16 cellular contexts compared by ENCODE assay signal in the genomic region with DNA sequence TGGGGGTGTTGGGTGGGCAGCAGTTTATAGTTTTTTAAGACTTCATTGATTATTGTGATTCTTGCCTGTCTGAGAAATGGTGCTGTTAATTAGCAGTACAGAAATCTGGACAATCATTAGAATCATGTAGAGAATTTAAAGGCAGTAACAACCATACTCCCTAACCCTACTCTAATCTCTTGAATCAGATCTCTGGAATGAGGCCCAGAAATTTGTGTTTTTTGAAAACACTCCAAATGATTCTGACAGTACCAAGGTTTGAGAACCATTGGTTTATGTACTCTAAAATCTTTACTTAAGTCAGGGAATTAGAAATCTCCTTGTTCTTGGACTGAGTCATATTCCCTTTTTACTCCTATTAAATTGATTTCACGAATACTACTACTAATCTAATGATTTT. TPM values are rescaled to one million over a fixed set of nuclear protein-coding genes. Genes with fewer than 3 reads are reported as not detected.
DNase-seq lines count a peak whose midpoint lies in the region; ATAC-seq and TF ChIP-seq lines count a peak whose summit lies in the region.
"Had no signal": no experiment of that assay in that cellular context is flagged by ENCODE, and none has a peak within 500 bp of the region (broad histone marks: within the 10 kb centered on the region; RNA-seq: fewer than 3 reads in every experiment).

No MANE protein-coding gene starts in this region.

- H3K9me3 ChIP-seq in left ventricle myocardium inferior (replicated peaks) (no peaks in the 10 kb centered on the region), right atrium auricular region (no peaks in the 10 kb centered on the region), thyroid gland (no peaks in the 10 kb centered on the region)
- H3K9me3 ChIP-seq: BE2C, colonic mucosa, psoas muscle, SJCRH30 had no signal

- H3K27ac Mint-ChIP-seq in WTC11, result peak overlapping the region; percentile 82; the same call in 1 of the 2 replicates

- POLR2A ChIA-PET in WTC11 (lab: Charles Lee), result interaction anchor here (0.7 kb wide), 1 partner anchor 24 kb away, joined by 4 read pairs; no protein-coding TSS in a partner anchor

- CTCF ChIA-PET in WTC11 (lab: Charles Lee), result no interaction called here

- H3K4me3 ChIP-seq in left ventricle myocardium inferior (no peak overlapping the region), right atrium auricular region (no peak overlapping the region), thyroid gland (replicated peaks in 1 of 3) (no peak overlapping the region)
- H3K4me3 ChIP-seq: colonic mucosa, heart left ventricle, psoas muscle, SJCRH30 had no signal

- intact Hi-C loops in left ventricle myocardium inferior (cut with micrococcal nuclease), result no loop called here
- intact Hi-C loops in thyroid gland (cut with DNase I), result no loop called here

- H3K36me3 Mint-ChIP-seq in WTC11, result peaks cover 11% of the 10 kb centered on the region

- WGBS in thyroid gland, 2 donors, result 13 to 34% methylated on average over 1 of the region's 1 CpG

- no peak for DNase-seq in left ventricle myocardium inferior
- DNase-seq in right atrium auricular region (ENCODE audit: low spot score), result no peak
- DNase-seq in WTC11 (ENCODE audit: low spot score), result no peak
- DNase-seq in glomerular visceral epithelial cell (ENCODE audit: extremely low spot score), result peak; percentile 29
- DNase-seq in thyroid gland, result no peak
- DNase-seq: activated CD4-positive, CD25-positive, alpha-beta regulatory T cell; BE2C; colonic mucosa; heart left ventricle; NCI-H446 treated with DMSO at 0.1 percent for 48 hours; psoas muscle; SJCRH30 had no signal

- TF ChIP-seq CTCF in left ventricle myocardium inferior (IDR thresholded peaks at IDR 0.05; ENCODE audit: borderline replicate concordance), result no peak
- no peak for TF ChIP-seq CTCF in right atrium auricular region (IDR thresholded peaks at IDR 0.05)
- no peak for TF ChIP-seq CTCF in WTC11 (IDR thresholded peaks at IDR 0.05)
- no peak for TF ChIP-seq CTCF in thyroid gland (IDR thresholded peaks at IDR 0.05)

- H3K27me3 Mint-ChIP-seq in WTC11 (ENCODE audit: low read depth), result no peaks in the 10 kb centered on the region

- H3K4me1 ChIP-seq in left ventricle myocardium inferior (peaks cover 32% of the 10 kb centered on the region), right atrium auricular region (peaks cover 0 to 6% of the 10 kb centered on the region in 2 donors), thyroid gland (peaks cover 10 to 16% of the 10 kb centered on the region in 2 donors)
- H3K4me1 ChIP-seq: BE2C, colonic mucosa, SJCRH30 had no signal

- no peak for ATAC-seq in WTC11
- ATAC-seq in GM18519 (IDR thresholded peaks at IDR 0.05; ENCODE audit: low FRiP score, unreplicated experiment), result no peak
- no peak for ATAC-seq in GM21717 (IDR thresholded peaks at IDR 0.05; ENCODE audit: unreplicated experiment)
- ATAC-seq in GM18517 (IDR thresholded peaks at IDR 0.05; ENCODE audit: unreplicated experiment), result no peak
- ATAC-seq: HCT116, psoas muscle had no signal

- H3K36me3 ChIP-seq in left ventricle myocardium inferior (no peaks in the 10 kb centered on the region), right atrium auricular region (no peaks in the 10 kb centered on the region), thyroid gland (no peaks in the 10 kb centered on the region)
- H3K36me3 ChIP-seq: BE2C, colonic mucosa, heart left ventricle, SJCRH30 had no signal

- H3K27me3 ChIP-seq in left ventricle myocardium inferior (ENCODE audit: low read depth), result no peaks in the 10 kb centered on the region
- H3K27me3 ChIP-seq in right atrium auricular region, result no peaks in the 10 kb centered on the region
- H3K27me3 ChIP-seq in thyroid gland, result no peaks in the 10 kb centered on the region
- H3K27me3 ChIP-seq: BE2C, colonic mucosa, heart left ventricle, SJCRH30 had no signal

- TF ChIP-seq POLR2A in thyroid gland (IDR thresholded peaks at IDR 0.05), result no peak

- H3K9me3 Mint-ChIP-seq in WTC11, result peaks cover 17% of the 10 kb centered on the region

- H3K4me1 Mint-ChIP-seq in WTC11, result peaks cover 33% of the 10 kb centered on the region

- H3K27ac ChIP-seq in left ventricle myocardium inferior (replicated peaks), result peak overlapping the region; percentile 22
- no peak overlapping the region for H3K27ac ChIP-seq in right atrium auricular region
- H3K27ac ChIP-seq in thyroid gland, result peak overlapping the region in 2 of 3 donors; percentile 19 to 47
- H3K27ac ChIP-seq: colonic mucosa, heart left ventricle, psoas muscle, SJCRH30 had no signal

- no peak overlapping the region for H3K4me3 Mint-ChIP-seq in WTC11

TF ChIP-seq in WTC11, 78 proteins besides CTCF, POLR2A, EP300 and RAD21 (continues in another document):
- TF ChIP-seq NFYB (CRISPR knock-in tag; conservative IDR thresholded peaks at IDR 0.05; ENCODE audit: low read depth) (no peak), MYBL2 (CRISPR knock-in tag; IDR thresholded peaks at IDR 0.05) (no peak), ATF1 (CRISPR knock-in tag; IDR thresholded peaks at IDR 0.05) (no peak), FOXK1 (CRISPR knock-in tag; IDR thresholded peaks at IDR 0.05) (no peak), NR1H2 (CRISPR knock-in tag; IDR thresholded peaks at IDR 0.05) (no peak), JUN (CRISPR knock-in tag; IDR thresholded peaks at IDR 0.05) (no peak)
- TF ChIP-seq, protein P1, sequence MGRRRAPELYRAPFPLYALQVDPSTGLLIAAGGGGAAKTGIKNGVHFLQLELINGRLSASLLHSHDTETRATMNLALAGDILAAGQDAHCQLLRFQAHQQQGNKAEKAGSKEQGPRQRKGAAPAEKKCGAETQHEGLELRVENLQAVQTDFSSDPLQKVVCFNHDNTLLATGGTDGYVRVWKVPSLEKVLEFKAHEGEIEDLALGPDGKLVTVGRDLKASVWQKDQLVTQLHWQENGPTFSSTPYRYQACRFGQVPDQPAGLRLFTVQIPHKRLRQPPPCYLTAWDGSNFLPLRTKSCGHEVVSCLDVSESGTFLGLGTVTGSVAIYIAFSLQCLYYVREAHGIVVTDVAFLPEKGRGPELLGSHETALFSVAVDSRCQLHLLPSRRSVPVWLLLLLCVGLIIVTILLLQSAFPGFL (CRISPR knock-in tag; IDR thresholded peaks at IDR 0.05; ENCODE audit: borderline replicate concordance), result no peak
- TF ChIP-seq, protein P2, sequence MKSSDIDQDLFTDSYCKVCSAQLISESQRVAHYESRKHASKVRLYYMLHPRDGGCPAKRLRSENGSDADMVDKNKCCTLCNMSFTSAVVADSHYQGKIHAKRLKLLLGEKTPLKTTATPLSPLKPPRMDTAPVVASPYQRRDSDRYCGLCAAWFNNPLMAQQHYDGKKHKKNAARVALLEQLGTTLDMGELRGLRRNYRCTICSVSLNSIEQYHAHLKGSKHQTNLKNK (CRISPR knock-in tag; IDR thresholded peaks at IDR 0.05), result no peak
- TF ChIP-seq, protein P3, sequence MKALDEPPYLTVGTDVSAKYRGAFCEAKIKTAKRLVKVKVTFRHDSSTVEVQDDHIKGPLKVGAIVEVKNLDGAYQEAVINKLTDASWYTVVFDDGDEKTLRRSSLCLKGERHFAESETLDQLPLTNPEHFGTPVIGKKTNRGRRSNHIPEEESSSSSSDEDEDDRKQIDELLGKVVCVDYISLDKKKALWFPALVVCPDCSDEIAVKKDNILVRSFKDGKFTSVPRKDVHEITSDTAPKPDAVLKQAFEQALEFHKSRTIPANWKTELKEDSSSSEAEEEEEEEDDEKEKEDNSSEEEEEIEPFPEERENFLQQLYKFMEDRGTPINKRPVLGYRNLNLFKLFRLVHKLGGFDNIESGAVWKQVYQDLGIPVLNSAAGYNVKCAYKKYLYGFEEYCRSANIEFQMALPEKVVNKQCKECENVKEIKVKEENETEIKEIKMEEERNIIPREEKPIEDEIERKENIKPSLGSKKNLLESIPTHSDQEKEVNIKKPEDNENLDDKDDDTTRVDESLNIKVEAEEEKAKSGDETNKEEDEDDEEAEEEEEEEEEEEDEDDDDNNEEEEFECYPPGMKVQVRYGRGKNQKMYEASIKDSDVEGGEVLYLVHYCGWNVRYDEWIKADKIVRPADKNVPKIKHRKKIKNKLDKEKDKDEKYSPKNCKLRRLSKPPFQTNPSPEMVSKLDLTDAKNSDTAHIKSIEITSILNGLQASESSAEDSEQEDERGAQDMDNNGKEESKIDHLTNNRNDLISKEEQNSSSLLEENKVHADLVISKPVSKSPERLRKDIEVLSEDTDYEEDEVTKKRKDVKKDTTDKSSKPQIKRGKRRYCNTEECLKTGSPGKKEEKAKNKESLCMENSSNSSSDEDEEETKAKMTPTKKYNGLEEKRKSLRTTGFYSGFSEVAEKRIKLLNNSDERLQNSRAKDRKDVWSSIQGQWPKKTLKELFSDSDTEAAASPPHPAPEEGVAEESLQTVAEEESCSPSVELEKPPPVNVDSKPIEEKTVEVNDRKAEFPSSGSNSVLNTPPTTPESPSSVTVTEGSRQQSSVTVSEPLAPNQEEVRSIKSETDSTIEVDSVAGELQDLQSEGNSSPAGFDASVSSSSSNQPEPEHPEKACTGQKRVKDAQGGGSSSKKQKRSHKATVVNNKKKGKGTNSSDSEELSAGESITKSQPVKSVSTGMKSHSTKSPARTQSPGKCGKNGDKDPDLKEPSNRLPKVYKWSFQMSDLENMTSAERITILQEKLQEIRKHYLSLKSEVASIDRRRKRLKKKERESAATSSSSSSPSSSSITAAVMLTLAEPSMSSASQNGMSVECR (CRISPR knock-in tag; IDR thresholded peaks at IDR 0.05; ENCODE audit: borderline replicate concordance), result no peak
- TF ChIP-seq, protein P4, sequence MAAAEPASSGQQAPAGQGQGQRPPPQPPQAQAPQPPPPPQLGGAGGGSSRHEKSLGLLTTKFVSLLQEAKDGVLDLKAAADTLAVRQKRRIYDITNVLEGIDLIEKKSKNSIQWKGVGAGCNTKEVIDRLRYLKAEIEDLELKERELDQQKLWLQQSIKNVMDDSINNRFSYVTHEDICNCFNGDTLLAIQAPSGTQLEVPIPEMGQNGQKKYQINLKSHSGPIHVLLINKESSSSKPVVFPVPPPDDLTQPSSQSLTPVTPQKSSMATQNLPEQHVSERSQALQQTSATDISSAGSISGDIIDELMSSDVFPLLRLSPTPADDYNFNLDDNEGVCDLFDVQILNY (CRISPR knock-in tag; IDR thresholded peaks at IDR 0.05), result no peak
- TF ChIP-seq, protein P5, sequence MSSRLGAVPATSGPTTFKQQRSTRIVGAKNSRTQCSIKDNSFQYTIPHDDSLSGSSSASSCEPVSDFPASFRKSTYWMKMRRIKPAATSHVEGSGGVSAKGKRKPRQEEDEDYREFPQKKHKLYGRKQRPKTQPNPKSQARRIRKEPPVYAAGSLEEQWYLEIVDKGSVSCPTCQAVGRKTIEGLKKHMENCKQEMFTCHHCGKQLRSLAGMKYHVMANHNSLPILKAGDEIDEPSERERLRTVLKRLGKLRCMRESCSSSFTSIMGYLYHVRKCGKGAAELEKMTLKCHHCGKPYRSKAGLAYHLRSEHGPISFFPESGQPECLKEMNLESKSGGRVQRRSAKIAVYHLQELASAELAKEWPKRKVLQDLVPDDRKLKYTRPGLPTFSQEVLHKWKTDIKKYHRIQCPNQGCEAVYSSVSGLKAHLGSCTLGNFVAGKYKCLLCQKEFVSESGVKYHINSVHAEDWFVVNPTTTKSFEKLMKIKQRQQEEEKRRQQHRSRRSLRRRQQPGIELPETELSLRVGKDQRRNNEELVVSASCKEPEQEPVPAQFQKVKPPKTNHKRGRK (CRISPR knock-in tag; IDR thresholded peaks at IDR 0.05; ENCODE audit: borderline replicate concordance), result no peak

RNA-seq across cellular contexts. Expression of a gene that starts 24.0 kb away (rescaled TPM):
- 28.0 TPM for total RNA-seq in left ventricle myocardium inferior
- total RNA-seq in right atrium auricular region, result 10 to 100 TPM; 13.9 to 17.8 TPM
- total RNA-seq in WTC11 (2021), result 79.1 to 81.8 TPM (median 79.6 TPM) in 3 replicates
- 10 to 100 TPM; 68.7 to 86.0 (median 72.9) TPM for total RNA-seq in thyroid gland

Comparison
In these comparisons a context has a peak if more than half of its experiments do, and no peak if none do; other contexts are left out.
1. H3K27ac ChIP-seq: peak in left ventricle myocardium inferior (single experiment) and thyroid gland (2 of 3); none in right atrium auricular region (0 of 2).